Comparison of ENCODE assay signal across 19 cellular contexts in the genomic region with DNA sequence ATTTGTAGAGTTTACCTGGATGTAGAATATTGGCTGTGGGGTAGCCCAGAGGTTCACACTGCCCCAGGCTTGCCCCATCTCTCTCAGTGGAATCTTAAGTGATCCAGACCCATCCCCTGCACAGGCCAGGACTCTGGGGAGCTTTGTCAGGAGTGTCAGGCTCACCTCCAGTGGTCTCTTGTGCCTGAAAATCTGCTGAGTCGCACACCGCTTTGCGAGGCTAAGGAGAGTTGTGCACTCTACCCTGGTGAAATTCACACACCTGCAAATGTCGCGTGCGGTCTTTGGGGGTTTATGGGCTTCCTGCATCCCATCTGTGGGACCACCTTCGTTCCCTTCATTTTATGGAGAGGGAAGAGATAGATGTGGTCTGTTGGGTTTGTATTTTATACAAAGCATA.
A peak's percentile ranks its signal among the peaks of the same experiment; 100 is the strongest.
DNase-seq lines count a peak whose midpoint lies in the region; FAIRE-seq and TF ChIP-seq lines count a peak whose summit lies in the region.
"Had no signal": no experiment of that assay in that cellular context is flagged by ENCODE, and none has a peak within 500 bp of the region (broad histone marks: within the 10 kb centered on the region; RNA-seq: fewer than 3 reads in every experiment).

No MANE protein-coding gene starts in this region.

- no peak overlapping the region for H3K27ac Mint-ChIP-seq in activated CD4-positive, alpha-beta T cell treated with anti-CD3 and anti-CD28 coated beads, Interleukin-2, amount 10 ng/mL, durations not matched to agents 24 days and 14 days
- H3K27ac Mint-ChIP-seq: activated B cell treated with CpG ODN at 0.5 μM for 24 hours; activated CD4-positive, alpha-beta memory T cell treated with anti-CD3 and anti-CD28 coated beads, Interleukin-2, amount 10 ng/mL, durations not matched to agents 7 days and 5 days; activated naive CD4-positive, alpha-beta T cell treated with anti-CD3 and anti-CD28 coated beads, Interleukin-2, amount 10 ng/mL, durations not matched to agents 7 days and 5 days had no signal

- no peaks in the 10 kb centered on the region for H3K27me3 ChIP-seq in right atrium auricular region
- H3K27me3 ChIP-seq in subcutaneous abdominal adipose tissue (ENCODE audit: control insufficient read depth in 5 of 5, insufficient read depth in 4 of 5, low read length in 5 of 5) = no peaks in the 10 kb centered on the region
- H3K27me3 ChIP-seq: uterus had no signal

- DNase-seq in activated CD4-positive, alpha-beta T cell treated with anti-CD3 and anti-CD28 coated beads, Interleukin-2, amount 10 ng/mL, durations not matched to agents 24 days and 14 days = peak; percentile 34
- DNase-seq in activated CD4-positive, alpha-beta T cell treated with anti-CD3 and anti-CD28 coated beads, Interleukin-2, amount 50 U/mL, for 48 hours = no peak
- DNase-seq in right atrium auricular region (ENCODE audit: low spot score) (no peak), frontal cortex (ENCODE audit: low spot score in 2 of 2) (no peak)
- no peak for DNase-seq in activated naive CD4-positive, alpha-beta T cell (lab: John Stamatoyannopoulos, UW)
- DNase-seq in effector CD4-positive, alpha-beta T cell = no peak
- DNase-seq: activated B cell treated with CpG ODN at 0.5 μM for 24 hours; activated CD4-positive, alpha-beta memory T cell treated with anti-CD3 and anti-CD28 coated beads, Interleukin-2, amount 10 ng/mL, durations not matched to agents 7 days and 5 days; activated naive CD4-positive, alpha-beta T cell treated with anti-CD3 and anti-CD28 coated beads, Interleukin-2, amount 10 ng/mL, durations not matched to agents 7 days and 5 days; activated T-cell treated with anti-CD3 and anti-CD28 coated beads, Interleukin-2, amount 50 U/mL, for 4 hours; AML-193; central memory CD4-positive, alpha-beta T cell; effector CD8-positive, alpha-beta T cell; midbrain; NCI-H2029 treated with DMSO at 0.1 percent for 48 hours; uterus had no signal

- H3K9me3 ChIP-seq in right atrium auricular region (no peaks in the 10 kb centered on the region), mesodermal cell (ENCODE audit: control insufficient read depth, low read length) (no peaks in the 10 kb centered on the region), subcutaneous abdominal adipose tissue (ENCODE audit: control insufficient read depth in 5 of 5, low read length in 5 of 5) (no peaks in the 10 kb centered on the region)
- H3K9me3 ChIP-seq: uterus had no signal

- H3K27me3 Mint-ChIP-seq in activated CD4-positive, alpha-beta T cell treated with anti-CD3 and anti-CD28 coated beads, Interleukin-2, amount 10 ng/mL, durations not matched to agents 24 days and 14 days = peaks cover 9% of the 10 kb centered on the region
- H3K27me3 Mint-ChIP-seq: activated B cell treated with CpG ODN at 0.5 μM for 24 hours; activated CD4-positive, alpha-beta memory T cell treated with anti-CD3 and anti-CD28 coated beads, Interleukin-2, amount 10 ng/mL, durations not matched to agents 7 days and 5 days; activated naive CD4-positive, alpha-beta T cell treated with anti-CD3 and anti-CD28 coated beads, Interleukin-2, amount 10 ng/mL, durations not matched to agents 7 days and 5 days had no signal

- no peak overlapping the region for H3K4me3 Mint-ChIP-seq in activated CD4-positive, alpha-beta T cell treated with anti-CD3 and anti-CD28 coated beads, Interleukin-2, amount 10 ng/mL, durations not matched to agents 24 days and 14 days
- H3K4me3 Mint-ChIP-seq: activated B cell treated with CpG ODN at 0.5 μM for 24 hours; activated CD4-positive, alpha-beta memory T cell treated with anti-CD3 and anti-CD28 coated beads, Interleukin-2, amount 10 ng/mL, durations not matched to agents 7 days and 5 days; activated naive CD4-positive, alpha-beta T cell treated with anti-CD3 and anti-CD28 coated beads, Interleukin-2, amount 10 ng/mL, durations not matched to agents 7 days and 5 days; activated T-cell treated with anti-CD3 and anti-CD28 coated beads, Interleukin-2, amount 50 U/mL, for 4 hours had no signal

- peaks cover 0 to 13% of the 10 kb centered on the region in 2 donors for H3K4me1 ChIP-seq in right atrium auricular region
- H3K4me1 ChIP-seq in mesodermal cell (ENCODE audit: control insufficient read depth, insufficient read depth, low read length, poor library complexity, severe bottlenecking) = peaks cover 8% of the 10 kb centered on the region
- H3K4me1 ChIP-seq in subcutaneous abdominal adipose tissue (ENCODE audit: control insufficient read depth in 5 of 5, insufficient read depth in 5 of 5, low read length in 5 of 5) = peaks cover 0 to 23% (median 8%) of the 10 kb centered on the region in 5 donors
- H3K4me1 ChIP-seq: uterus had no signal

- H3K27ac ChIP-seq in right atrium auricular region = peak overlapping the region; percentile 51 to 65
- peak overlapping the region; percentile 47 for H3K27ac ChIP-seq in mesodermal cell (ENCODE audit: low read depth, low read length, severe bottlenecking)
- H3K27ac ChIP-seq in subcutaneous abdominal adipose tissue (ENCODE audit: low read depth, low read length) = peak overlapping the region; percentile 26
- H3K27ac ChIP-seq: uterus had no signal

- WGBS in mesodermal cell (ENCODE audit: insufficient coverage in 2 of 2), 2 experiments = 100% methylated on average over 6 of the region's 7 CpGs; no CpG with 5 or more reads in 1 of the 2 experiments

- no peak overlapping the region for H3K9ac ChIP-seq in subcutaneous abdominal adipose tissue (ENCODE audit: low read length in 5 of 5)

- no peak for FAIRE-seq in frontal cortex (lab: Jason Lieb, UNC)
- FAIRE-seq: H54 had no signal

- H3K4me3 ChIP-seq in right atrium auricular region (no peak overlapping the region), mesodermal cell (ENCODE audit: extremely low read depth, insufficient read depth, low read length, poor library complexity, severe bottlenecking) (no peak overlapping the region), subcutaneous abdominal adipose tissue (ENCODE audit: low read depth in 1 of 5, low read length in 5 of 5) (no peak overlapping the region)
- H3K4me3 ChIP-seq: uterus had no signal

- TF ChIP-seq CTCF in right atrium auricular region (IDR thresholded peaks at IDR 0.05) = no peak

- intact Hi-C loops in activated CD4-positive, alpha-beta T cell treated with anti-CD3 and anti-CD28 coated beads, Interleukin-2, amount 10 ng/mL, durations not matched to agents 24 days and 14 days (cut with micrococcal nuclease) = no loop called here

- H3K36me3 Mint-ChIP-seq in activated CD4-positive, alpha-beta T cell treated with anti-CD3 and anti-CD28 coated beads, Interleukin-2, amount 10 ng/mL, durations not matched to agents 24 days and 14 days (ENCODE audit: low read depth) = no peaks in the 10 kb centered on the region
- H3K36me3 Mint-ChIP-seq: activated naive CD4-positive, alpha-beta T cell treated with anti-CD3 and anti-CD28 coated beads, Interleukin-2, amount 10 ng/mL, durations not matched to agents 7 days and 5 days had no signal

- no peaks in the 10 kb centered on the region for H3K4me1 Mint-ChIP-seq in activated CD4-positive, alpha-beta T cell treated with anti-CD3 and anti-CD28 coated beads, Interleukin-2, amount 10 ng/mL, durations not matched to agents 24 days and 14 days
- H3K4me1 Mint-ChIP-seq: activated B cell treated with CpG ODN at 0.5 μM for 24 hours; activated CD4-positive, alpha-beta memory T cell treated with anti-CD3 and anti-CD28 coated beads, Interleukin-2, amount 10 ng/mL, durations not matched to agents 7 days and 5 days; activated naive CD4-positive, alpha-beta T cell treated with anti-CD3 and anti-CD28 coated beads, Interleukin-2, amount 10 ng/mL, durations not matched to agents 7 days and 5 days had no signal

- peaks cover 8% of the 10 kb centered on the region for H3K36me3 ChIP-seq in right atrium auricular region
- peaks cover 77% of the 10 kb centered on the region for H3K36me3 ChIP-seq in mesodermal cell (ENCODE audit: control insufficient read depth, insufficient read depth, low read length)
- H3K36me3 ChIP-seq in subcutaneous abdominal adipose tissue (ENCODE audit: control insufficient read depth in 5 of 5, insufficient read depth in 5 of 5, low read length in 5 of 5) = peaks cover 6 to 22% (median 15%) of the 10 kb centered on the region in 5 donors
- H3K36me3 ChIP-seq: uterus had no signal

- no peaks in the 10 kb centered on the region for H3K9me3 Mint-ChIP-seq in activated CD4-positive, alpha-beta T cell treated with anti-CD3 and anti-CD28 coated beads, Interleukin-2, amount 10 ng/mL, durations not matched to agents 24 days and 14 days
- H3K9me3 Mint-ChIP-seq: activated B cell treated with CpG ODN at 0.5 μM for 24 hours; activated CD4-positive, alpha-beta memory T cell treated with anti-CD3 and anti-CD28 coated beads, Interleukin-2, amount 10 ng/mL, durations not matched to agents 7 days and 5 days; activated naive CD4-positive, alpha-beta T cell treated with anti-CD3 and anti-CD28 coated beads, Interleukin-2, amount 10 ng/mL, durations not matched to agents 7 days and 5 days; activated T-cell treated with anti-CD3 and anti-CD28 coated beads, Interleukin-2, amount 50 U/mL, for 4 hours had no signal
